In genomic region chr10:71881307-71881624, GRCh38 we compare ENCODE assay signal across 1 cellular context.
TF ChIP-seq lines count a peak whose summit lies in the region.

No MANE protein-coding gene starts in this region.

TF ChIP-seq in K562, 482 proteins besides CTCF, POLR2A, EP300 and RAD21:
- TF ChIP-seq C11orf30 (IDR thresholded peaks at IDR 0.05; ENCODE audit: low read depth) (peak; percentile 86), ZNF316 (IDR thresholded peaks at IDR 0.05) (peak; percentile 93), MAFG (tag; conservative IDR thresholded peaks at IDR 0.05) (peak; percentile 78)
